1 cellular context compared by ENCODE assay signal in the genomic region with DNA sequence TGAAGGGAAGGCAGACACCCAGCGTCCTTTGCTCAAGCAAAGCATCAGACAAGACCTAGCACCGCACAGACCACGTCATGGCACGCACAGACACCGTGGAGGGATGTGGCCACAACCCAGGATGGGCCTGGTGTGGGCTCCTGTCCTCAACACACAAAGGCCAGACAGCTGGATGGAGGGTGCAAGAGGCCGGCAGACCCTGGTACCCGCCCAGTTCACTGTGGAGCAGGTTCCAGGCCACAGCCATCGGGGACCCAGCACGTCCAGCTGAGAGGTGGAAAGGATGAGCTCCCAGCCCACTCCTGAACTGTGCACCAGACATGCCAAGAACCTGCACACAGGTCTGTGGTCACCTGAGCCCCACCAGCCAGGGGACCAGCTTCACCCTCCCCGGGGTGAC.
TF ChIP-seq lines count a peak whose summit lies in the region.

No MANE protein-coding gene starts in this region.

TF ChIP-seq in IMR-90, 13 proteins besides CTCF, POLR2A, EP300 and RAD21:
- TF ChIP-seq, protein P1, sequence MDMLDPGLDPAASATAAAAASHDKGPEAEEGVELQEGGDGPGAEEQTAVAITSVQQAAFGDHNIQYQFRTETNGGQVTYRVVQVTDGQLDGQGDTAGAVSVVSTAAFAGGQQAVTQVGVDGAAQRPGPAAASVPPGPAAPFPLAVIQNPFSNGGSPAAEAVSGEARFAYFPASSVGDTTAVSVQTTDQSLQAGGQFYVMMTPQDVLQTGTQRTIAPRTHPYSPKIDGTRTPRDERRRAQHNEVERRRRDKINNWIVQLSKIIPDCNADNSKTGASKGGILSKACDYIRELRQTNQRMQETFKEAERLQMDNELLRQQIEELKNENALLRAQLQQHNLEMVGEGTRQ (IDR thresholded peaks at IDR 0.05; ENCODE audit: low read depth, low read length), result no peak
- TF ChIP-seq MXI1 (IDR thresholded peaks at IDR 0.05; ENCODE audit: borderline replicate concordance, low read depth, low read length) (no peak), SMC3 (IDR thresholded peaks at IDR 0.05; ENCODE audit: low read depth, low read length) (no peak), RCOR1 (IDR thresholded peaks at IDR 0.05; ENCODE audit: insufficient replicate concordance, low read length) (no peak), NFE2L2 (IDR thresholded peaks at IDR 0.05; ENCODE audit: low read depth, low read length) (no peak)
